ENCODE assay signal across 29 cellular contexts in genomic region chr16:12450381-12450780, GRCh38.
"Had no signal": no experiment of that assay in that cellular context is flagged by ENCODE, and none has a peak within 500 bp of the region (broad histone marks: within the 10 kb centered on the region; RNA-seq: fewer than 3 reads in every experiment).

No MANE protein-coding gene starts in this region.

- H3K36me3 ChIP-seq: adrenal gland had no signal

- H3K27ac Mint-ChIP-seq: activated CD8-positive, alpha-beta T cell treated with anti-CD3 and anti-CD28 coated beads for 36 hours; activated naive CD8-positive, alpha-beta T cell treated with anti-CD3 and anti-CD28 coated beads, Interleukin-2, amount 10 ng/mL, durations not matched to agents 7 days and 5 days; activated T-helper 2 cell treated with anti-CD3 and anti-CD28 coated beads, Interferon-gamma antibody, Interleukin-2, Interleukin-4, amounts not matched to agents 10 μg/mL and 5 μg/mL and 100 μg/mL, durations not matched to agents 14 hours and 24 hours and 36 hours; IgD-negative memory B cell; T-helper 1 cell treated with Interleukin-12 subunit alpha and Interleukin-12 subunit beta and Interleukin-4 antibody, amounts not matched to agents 30 μg/mL and 1 μg/mL, for 36 hours had no signal

- H3K9me3 Mint-ChIP-seq: activated T-helper 2 cell treated with anti-CD3 and anti-CD28 coated beads, Interferon-gamma antibody, Interleukin-2, Interleukin-4, amounts not matched to agents 10 μg/mL and 5 μg/mL and 100 μg/mL, durations not matched to agents 14 hours and 24 hours and 36 hours had no signal

- H3K4me1 ChIP-seq: adrenal gland had no signal

- H3K4me3 ChIP-seq: adrenal gland, SK-N-MC had no signal

- ATAC-seq: Panc1, Right ventricle myocardium inferior had no signal

- H3K27me3 ChIP-seq: adrenal gland had no signal

- H3K4me3 Mint-ChIP-seq: activated CD8-positive, alpha-beta T cell treated with anti-CD3 and anti-CD28 coated beads for 36 hours; activated naive CD8-positive, alpha-beta T cell treated with anti-CD3 and anti-CD28 coated beads, Interleukin-2, amount 10 ng/mL, durations not matched to agents 7 days and 5 days; T-helper 1 cell treated with Interleukin-12 subunit alpha and Interleukin-12 subunit beta and Interleukin-4 antibody, amounts not matched to agents 30 μg/mL and 1 μg/mL, for 36 hours had no signal

- DNase-seq: activated CD4-positive, alpha-beta T cell treated with anti-CD3 and anti-CD28 coated beads, Interleukin-2, amount 50 U/mL, for 1 hour; activated CD4-positive, CD25-positive, alpha-beta regulatory T cell treated with anti-CD3 and anti-CD28 coated beads, Interleukin-2, amount 50 U/mL, for 72 hours; activated CD8-positive, alpha-beta memory T cell treated with anti-CD3 and anti-CD28 coated beads, Interleukin-2, amount 50 U/mL, for 4 hours; activated gamma-delta T cell treated with Interleukin-2 at 50 U/mL for 16 hours; activated naive CD4-positive, alpha-beta T cell treated with anti-CD3 and anti-CD28 coated beads, Interleukin-2, amount 50 U/mL, for 16 hours; activated naive CD8-positive, alpha-beta T cell treated with anti-CD3 and anti-CD28 coated beads, Interleukin-2, amount 10 ng/mL, durations not matched to agents 7 days and 5 days; activated T-cell treated with anti-CD3 and anti-CD28 coated beads, Interleukin-2, amount 50 U/mL, for 1 hour; adrenal gland; anterior cingulate cortex; cerebellar nuclear complex; NCI-H1092; NCI-H1694; NCI-H2029; NCI-H2107; NCI-H2171 treated with DMSO at 0.1 percent for 48 hours; NCI-H345; NCI-H510A; NCI-H526 treated with DMSO at 0.1 percent for 48 hours; NK-92 treated with Interleukin-12 subunit alpha and Interleukin-12 subunit beta, amount 100 ng/mL, for 24 hours; OCI-M1; RPMI8226 had no signal

- H3K27me3 Mint-ChIP-seq: activated CD8-positive, alpha-beta T cell treated with anti-CD3 and anti-CD28 coated beads for 36 hours; activated naive CD8-positive, alpha-beta T cell treated with anti-CD3 and anti-CD28 coated beads, Interleukin-2, amount 10 ng/mL, durations not matched to agents 7 days and 5 days; IgD-negative memory B cell had no signal

- H3K4me2 ChIP-seq: KMS-11 had no signal

- H3K4me1 Mint-ChIP-seq: activated naive CD8-positive, alpha-beta T cell treated with anti-CD3 and anti-CD28 coated beads, Interleukin-2, amount 10 ng/mL, durations not matched to agents 7 days and 5 days had no signal

- H3K27ac ChIP-seq: adrenal gland, KMS-11, SK-N-MC had no signal
